15 cellular contexts compared by ENCODE assay signal in genomic region chr11:72497731-72498130, GRCh38.
A peak's percentile ranks its signal among the peaks of the same experiment; 100 is the strongest.
DNase-seq lines count a peak whose midpoint lies in the region; ATAC-seq and TF ChIP-seq lines count a peak whose summit lies in the region.
"Had no signal": no experiment of that assay in that cellular context is flagged by ENCODE, and none has a peak within 500 bp of the region (broad histone marks: within the 10 kb centered on the region; RNA-seq: fewer than 3 reads in every experiment).

No MANE protein-coding gene starts in this region.

- H3K27ac ChIP-seq in WERI-Rb-1 (no peak overlapping the region), left ventricle myocardium inferior (replicated peaks) (no peak overlapping the region)
- H3K27ac ChIP-seq: C4-2B had no signal

- no peak overlapping the region for H3K4me3 ChIP-seq in WERI-Rb-1 (ENCODE audit: low read depth, low read length)
- H3K4me3 ChIP-seq in skeletal muscle cell (ENCODE audit: low read depth, low read length) = no peak overlapping the region
- no peak overlapping the region for H3K4me3 ChIP-seq in left ventricle myocardium inferior

- intact Hi-C loops in left ventricle myocardium inferior (cut with micrococcal nuclease) = no loop called here

- H3K4me1 ChIP-seq in left ventricle myocardium inferior = no peaks in the 10 kb centered on the region
- H3K4me1 ChIP-seq: Caco-2 had no signal

- no peaks in the 10 kb centered on the region for H3K36me3 ChIP-seq in WERI-Rb-1
- no peaks in the 10 kb centered on the region for H3K36me3 ChIP-seq in left ventricle myocardium inferior

- DNase-seq in NCI-H524 treated with DMSO at 0.1 percent for 48 hours (lab: John Stamatoyannopoulos, UW) = peak; percentile 32
- DNase-seq in WERI-Rb-1 = peak; percentile 62
- DNase-seq in skeletal muscle cell (ENCODE audit: low read depth) = peak; percentile 2
- no peak for DNase-seq in ureter (ENCODE audit: low spot score)
- no peak for DNase-seq in left ventricle myocardium inferior
- DNase-seq: ACHN; AML-193; Caco-2; CD4-positive, alpha-beta T cell; DMS153; DMS79 treated with DMSO at 0.1 percent for 48 hours; GF-D8; H9 had no signal

- H3K27me3 ChIP-seq in WERI-Rb-1 (ENCODE audit: insufficient read depth, low read depth, severe bottlenecking) (no peaks in the 10 kb centered on the region), left ventricle myocardium inferior (ENCODE audit: low read depth) (no peaks in the 10 kb centered on the region)

- TF ChIP-seq CTCF in WERI-Rb-1 (IDR thresholded peaks at IDR 0.05; ENCODE audit: low read depth, low read length) (no peak), left ventricle myocardium inferior (IDR thresholded peaks at IDR 0.05; ENCODE audit: borderline replicate concordance) (no peak)

- H3K9me3 ChIP-seq in WERI-Rb-1 (ENCODE audit: severe bottlenecking) (peaks cover 17% of the 10 kb centered on the region), left ventricle myocardium inferior (replicated peaks) (peaks cover 16% of the 10 kb centered on the region)

- ATAC-seq in HG03354 (IDR thresholded peaks at IDR 0.05; ENCODE audit: poor library complexity, severe bottlenecking, unreplicated experiment) = no peak

Comparison
In these comparisons a context has a peak if more than half of its experiments do, and no peak if none do; other contexts are left out.
1. DNase-seq: peak in NCI-H524 treated with DMSO at 0.1 percent for 48 hours (single experiment), WERI-Rb-1 (single experiment) and skeletal muscle cell (single experiment); none in ureter (single experiment) and left ventricle myocardium inferior (single experiment).